ENCODE assay signal across 24 cellular contexts in genomic region chr5:61516946-61517345, GRCh38.
A peak's percentile ranks its signal among the peaks of the same experiment; 100 is the strongest.
DNase-seq lines count a peak whose midpoint lies in the region; ATAC-seq, FAIRE-seq and TF ChIP-seq lines count a peak whose summit lies in the region.
"Had no signal": no experiment of that assay in that cellular context is flagged by ENCODE, and none has a peak within 500 bp of the region (broad histone marks: within the 10 kb centered on the region; RNA-seq: fewer than 3 reads in every experiment).

No MANE protein-coding gene starts in this region.

- peak overlapping the region; percentile 30 for H3K27ac Mint-ChIP-seq in chondrocyte (ENCODE audit: unreplicated experiment)
- H3K27ac Mint-ChIP-seq: B cell; CD4-positive, alpha-beta T cell; CD8-positive, alpha-beta T cell had no signal

- in situ Hi-C loops in HepG2 (cut with HindIII; ENCODE audit: extremely low pct_ligation_motif_present, low pct_unique_long_range_greater_than_20kb), result no loop called here

- DNase-seq in HepG2 (ENCODE audit: low spot score) (no peak), right lobe of liver (no peak), chondrocyte (ENCODE audit: low spot score) (no peak), NCI-H526 (lab: John Stamatoyannopoulos, UW) (no peak), H7 (no peak)
- DNase-seq: AML-193; Caco-2; CD4-positive, alpha-beta T cell; CD8-positive, alpha-beta T cell; DMS 273 treated with DMSO at 0.1 percent for 48 hours; DMS153; DMS53; DMS79; DND-41; EL; GDM1 had no signal

- H3K9me3 Mint-ChIP-seq in chondrocyte (ENCODE audit: low read depth), result peaks cover 17% of the 10 kb centered on the region

- no peaks in the 10 kb centered on the region for H4K20me1 ChIP-seq in HepG2 (ENCODE audit: insufficient read depth, low read length)

- CTCF ChIA-PET in HepG2 (lab: Yijun Ruan, JAX; ENCODE audit: low intra/inter-chr PET ratio, low total read pairs), result no interaction called here

- no peak overlapping the region for H3K4me2 ChIP-seq in HepG2 (ENCODE audit: low read depth, low read length)
- H3K4me2 ChIP-seq: A549; BLaER1 treated with 17β-estradiol and CSF1 and Interleukin-3, amounts not matched to agents 10 nM and 100 nM had no signal

- FAIRE-seq in HepG2 (lab: Jason Lieb, UNC), result no peak
- FAIRE-seq: A549, GM12878, GM12892, GM18507 had no signal

- H3K27me3 Mint-ChIP-seq in chondrocyte (ENCODE audit: low read depth), result no peaks in the 10 kb centered on the region
- H3K27me3 Mint-ChIP-seq: B cell; CD4-positive, alpha-beta T cell had no signal

- POLR2A ChIA-PET in HepG2 (lab: Yijun Ruan, JAX), result no interaction called here

- TF ChIP-seq EP300 in HepG2 (IDR thresholded peaks at IDR 0.05; ENCODE audit: low read depth in 2 of 2, low read length in 2 of 2) (no peak), HepG2 (CRISPR knock-in tag; IDR thresholded peaks at IDR 0.05; ENCODE audit: borderline replicate concordance) (no peak)

- WGBS in HepG2 (ENCODE audit: low lambda C conversion rate), result 56% methylated on average over 2 of the region's 2 CpGs
- 96% methylated on average over 2 of the region's 2 CpGs for WGBS in right lobe of liver (ENCODE audit: insufficient coverage, low coverage, low lambda C conversion rate, missing lambda C conversion rate)

- peaks cover 10% of the 10 kb centered on the region for H3K36me3 Mint-ChIP-seq in chondrocyte (ENCODE audit: low read depth)

- no peaks in the 10 kb centered on the region for H3K27me3 ChIP-seq in HepG2 (ENCODE audit: control insufficient read depth in 1 of 2, insufficient read depth in 2 of 2, low read length in 2 of 2)
- no peaks in the 10 kb centered on the region for H3K27me3 ChIP-seq in right lobe of liver
- H3K27me3 ChIP-seq in H7 (ENCODE audit: control insufficient read depth, insufficient read depth, low read length), result no peaks in the 10 kb centered on the region
- H3K27me3 ChIP-seq: BLaER1 treated with 17β-estradiol and CSF1 and Interleukin-3, amounts not matched to agents 10 nM and 100 nM had no signal

- BruUV-seq in HepG2 (replicated peaks; lab: Mats Ljungman, UMichigan), result no TSS peak

- no peak overlapping the region for H3K9ac ChIP-seq in HepG2 (ENCODE audit: insufficient read depth, low read depth, low read length)
- H3K9ac ChIP-seq: BLaER1 treated with 17β-estradiol and CSF1 and Interleukin-3, amounts not matched to agents 10 nM and 100 nM had no signal

- H2AFZ ChIP-seq in HepG2 (ENCODE audit: low read length), result no peak overlapping the region

- no peaks in the 10 kb centered on the region for H3K9me3 ChIP-seq in HepG2 (ENCODE audit: low read length)
- H3K9me3 ChIP-seq in right lobe of liver, result no peaks in the 10 kb centered on the region

- no peak overlapping the region for H3K4me3 Mint-ChIP-seq in chondrocyte (ENCODE audit: unreplicated experiment)
- H3K4me3 Mint-ChIP-seq: B cell; CD4-positive, alpha-beta T cell; CD8-positive, alpha-beta T cell had no signal

- H3K27ac ChIP-seq in HepG2 (ENCODE audit: extremely low read length, insufficient read depth, low read length), result no peak overlapping the region
- H3K27ac ChIP-seq in right lobe of liver, result no peak overlapping the region
- H3K27ac ChIP-seq: 22Rv1; A549; BLaER1 treated with 17β-estradiol and CSF1 and Interleukin-3, amounts not matched to agents 10 nM and 100 nM; C4-2B had no signal

- TF ChIP-seq RAD21 in HepG2 (CRISPR knock-in tag; IDR thresholded peaks at IDR 0.05), result no peak

- peaks cover 16% of the 10 kb centered on the region for H3K4me1 Mint-ChIP-seq in chondrocyte (ENCODE audit: low read depth)

- intact Hi-C loops in HepG2 (cut with micrococcal nuclease; ENCODE audit: unreplicated experiment) (no loop called here), right lobe of liver (cut with DNase I) (no loop called here)

- no peak overlapping the region for H3K4me3 ChIP-seq in HepG2 (replicated peaks in 1 of 3; ENCODE audit: insufficient read depth in 1 of 3, low read depth in 2 of 3, low read length in 3 of 3)
- H3K4me3 ChIP-seq in right lobe of liver, result no peak overlapping the region
- no peak overlapping the region for H3K4me3 ChIP-seq in H7 (ENCODE audit: insufficient read depth, low read depth, low read length)
- H3K4me3 ChIP-seq: A549; BLaER1 treated with 17β-estradiol and CSF1 and Interleukin-3, amounts not matched to agents 10 nM and 100 nM; GM12878 had no signal

- H3K79me2 ChIP-seq in HepG2 (ENCODE audit: insufficient read depth, low read length), result no peaks in the 10 kb centered on the region

- TF ChIP-seq CTCF in HepG2 (CRISPR knock-in tag; IDR thresholded peaks at IDR 0.05), result no peak
- TF ChIP-seq CTCF in right lobe of liver (IDR thresholded peaks at IDR 0.05), result no peak
- TF ChIP-seq CTCF in chondrocyte (IDR thresholded peaks at IDR 0.05), result no peak

- ATAC-seq in HepG2 (no peak), right lobe of liver (no peak)
- ATAC-seq: A549; CD8-positive, alpha-beta T cell; GM12878 had no signal

- TF ChIP-seq POLR2A in HepG2 (IDR thresholded peaks at IDR 0.05; ENCODE audit: insufficient read depth in 1 of 2, low read depth in 2 of 2, low read length in 2 of 2) (no peak), right lobe of liver (IDR thresholded peaks at IDR 0.05) (no peak)

- no peaks in the 10 kb centered on the region for H3K4me1 ChIP-seq in HepG2 (ENCODE audit: insufficient read depth, low read length)
- no peaks in the 10 kb centered on the region for H3K4me1 ChIP-seq in right lobe of liver
- H3K4me1 ChIP-seq: Caco-2 had no signal

- H3K36me3 ChIP-seq in HepG2 (replicated peaks in 1 of 2; ENCODE audit: control insufficient read depth in 1 of 2, insufficient read depth in 2 of 2, low read length in 2 of 2), result no peaks in the 10 kb centered on the region
- H3K36me3 ChIP-seq in right lobe of liver, result no peaks in the 10 kb centered on the region
- H3K36me3 ChIP-seq in H7 (replicated peaks; ENCODE audit: control insufficient read depth, insufficient read depth, low read length), result no peaks in the 10 kb centered on the region

TF ChIP-seq in HepG2, 621 proteins besides CTCF, POLR2A, EP300 and RAD21:
- 0 out of 2 replicates have a peak, but pooled peaks have one; percentile 2 for TF ChIP-seq ATF7 (IDR thresholded peaks at IDR 0.05)
- TF ChIP-seq ATF7 (CRISPR knock-in tag; IDR thresholded peaks at IDR 0.05), result no peak
- TF ChIP-seq ZGPAT (CRISPR knock-in tag; IDR thresholded peaks at IDR 0.05), result no peak
- TF ChIP-seq, protein P1, sequence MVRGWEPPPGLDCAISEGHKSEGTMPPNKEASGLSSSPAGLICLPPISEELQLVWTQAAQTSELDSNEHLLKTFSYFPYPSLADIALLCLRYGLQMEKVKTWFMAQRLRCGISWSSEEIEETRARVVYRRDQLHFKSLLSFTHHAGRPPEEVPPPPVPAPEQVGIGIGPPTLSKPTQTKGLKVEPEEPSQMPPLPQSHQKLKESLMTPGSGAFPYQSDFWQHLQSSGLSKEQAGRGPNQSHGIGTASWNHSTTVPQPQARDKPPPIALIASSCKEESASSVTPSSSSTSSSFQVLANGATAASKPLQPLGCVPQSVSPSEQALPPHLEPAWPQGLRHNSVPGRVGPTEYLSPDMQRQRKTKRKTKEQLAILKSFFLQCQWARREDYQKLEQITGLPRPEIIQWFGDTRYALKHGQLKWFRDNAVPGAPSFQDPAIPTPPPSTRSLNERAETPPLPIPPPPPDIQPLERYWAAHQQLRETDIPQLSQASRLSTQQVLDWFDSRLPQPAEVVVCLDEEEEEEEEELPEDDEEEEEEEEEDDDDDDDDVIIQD (CRISPR knock-in tag; IDR thresholded peaks at IDR 0.05; ENCODE audit: low read depth), result no peak
- no peak for TF ChIP-seq RELA (CRISPR knock-in tag; IDR thresholded peaks at IDR 0.05)
- no peak for TF ChIP-seq ZNF235 (CRISPR knock-in tag; IDR thresholded peaks at IDR 0.05; ENCODE audit: borderline replicate concordance)
- no peak for TF ChIP-seq ZNF619 (CRISPR knock-in tag; IDR thresholded peaks at IDR 0.05)
- TF ChIP-seq ZNF766 (CRISPR knock-in tag; IDR thresholded peaks at IDR 0.05; ENCODE audit: borderline replicate concordance), result no peak
- no peak for TF ChIP-seq FOXC1 (CRISPR knock-in tag; IDR thresholded peaks at IDR 0.05; ENCODE audit: borderline replicate concordance)
- no peak for TF ChIP-seq FOSL1 (CRISPR knock-in tag; IDR thresholded peaks at IDR 0.05; ENCODE audit: borderline replicate concordance)
TF ChIP-seq in HepG2: peak in this region for 1.
